In genomic region chr7:102376964-102377363, GRCh38 we compare ENCODE assay signal across 12 cellular contexts. TPM values are rescaled to one million over a fixed set of nuclear protein-coding genes. Genes with fewer than 3 reads are reported as not detected.
DNase-seq lines count a peak whose midpoint lies in the region; ATAC-seq, FAIRE-seq and TF ChIP-seq lines count a peak whose summit lies in the region.
"Not testable (repeated sequence)": the region's sequence is repeated elsewhere in the genome, so short reads cannot be mapped to it uniquely, and the experiment has no call there.
"Had no signal": no experiment of that assay in that cellular context is flagged by ENCODE, and none has a peak within 500 bp of the region (broad histone marks: within the 10 kb centered on the region; RNA-seq: fewer than 3 reads in every experiment).

No MANE protein-coding gene starts in this region.

- H3K9me2 ChIP-seq in PC-3 (replicated peaks; ENCODE audit: low read length) = not testable (repeated sequence)

- not testable (repeated sequence) for H3K9ac ChIP-seq in PC-3 (ENCODE audit: low read length); K562 (ENCODE audit: insufficient read depth in 1 of 2, low read depth in 2 of 2, low read length in 2 of 2)

- H3K4me2 ChIP-seq in PC-3 (ENCODE audit: low read length); K562 (ENCODE audit: insufficient read depth, low read length): not testable (repeated sequence)

- POLR2A ChIA-PET in CD4-positive, alpha-beta T cell (lab: Charles Lee); PC-3 (lab: Charles Lee; ENCODE audit: unreplicated experiment); activated CD4-positive, alpha-beta T cell treated with anti-CD3 and anti-CD28 coated beads for 36 hours (lab: Charles Lee); K562 (lab: Yijun Ruan, JAX): not testable (repeated sequence)

- not testable (repeated sequence) for H3K4me3 ChIP-seq in PC-3 (ENCODE audit: low read length); K562; upper lobe of right lung

- not testable (repeated sequence) for H3K79me2 ChIP-seq in PC-3 (ENCODE audit: low read length); K562 (ENCODE audit: control insufficient read depth, insufficient read depth, low read length)

- not testable (repeated sequence) for H3K9me3 ChIP-seq in CD4-positive, alpha-beta T cell (ENCODE audit: control insufficient read depth, low read length); PC-3 (ENCODE audit: low read length); K562 (replicated peaks; ENCODE audit: control insufficient read depth, insufficient read depth, low read depth, low read length); upper lobe of right lung

- not testable (repeated sequence) for H3K4me1 Mint-ChIP-seq in CD4-positive, alpha-beta T cell (ENCODE audit: low read depth); activated CD4-positive, alpha-beta T cell treated with anti-CD3 and anti-CD28 coated beads for 36 hours; activated CD8-positive, alpha-beta memory T cell treated with anti-CD3 and anti-CD28 coated beads, Interleukin-2, amount 10 ng/mL, durations not matched to agents 7 days and 5 days; neural crest cell
- peaks cover 15% of the 10 kb centered on the region for H3K4me1 Mint-ChIP-seq in activated T-helper 17 cell treated with anti-CD3 and anti-CD28 coated beads, Interleukin-2, amount 50 U/mL, for 72 hours

- H3K27me3 Mint-ChIP-seq in CD4-positive, alpha-beta T cell; activated CD4-positive, alpha-beta T cell treated with anti-CD3 and anti-CD28 coated beads for 36 hours; activated CD8-positive, alpha-beta memory T cell treated with anti-CD3 and anti-CD28 coated beads, Interleukin-2, amount 10 ng/mL, durations not matched to agents 7 days and 5 days; activated T-helper 17 cell treated with anti-CD3 and anti-CD28 coated beads, Interleukin-2, amount 50 U/mL, for 72 hours; neural crest cell (ENCODE audit: low read depth): not testable (repeated sequence)

- H3K9me3 Mint-ChIP-seq in CD4-positive, alpha-beta T cell; activated CD4-positive, alpha-beta T cell treated with anti-CD3 and anti-CD28 coated beads for 36 hours (ENCODE audit: low read depth); activated CD8-positive, alpha-beta memory T cell treated with anti-CD3 and anti-CD28 coated beads, Interleukin-2, amount 10 ng/mL, durations not matched to agents 7 days and 5 days (ENCODE audit: low read depth); activated T-helper 17 cell treated with anti-CD3 and anti-CD28 coated beads, Interleukin-2, amount 50 U/mL, for 72 hours; neural crest cell: not testable (repeated sequence)

- not testable (repeated sequence) for H3F3A ChIP-seq in PC-3 (ENCODE audit: low read length, unreplicated experiment)

- not testable (repeated sequence) for H2AFZ ChIP-seq in PC-3 (ENCODE audit: low read length); K562 (ENCODE audit: low read depth, low read length)

- in situ Hi-C loops in K562 (cut with MboI) = not testable (repeated sequence)

- H3K36me3 Mint-ChIP-seq in CD4-positive, alpha-beta T cell (ENCODE audit: low read depth) = peaks cover 60% of the 10 kb centered on the region
- peaks cover 41% of the 10 kb centered on the region for H3K36me3 Mint-ChIP-seq in activated CD4-positive, alpha-beta T cell treated with anti-CD3 and anti-CD28 coated beads for 36 hours (ENCODE audit: low read depth)
- H3K36me3 Mint-ChIP-seq in activated CD8-positive, alpha-beta memory T cell treated with anti-CD3 and anti-CD28 coated beads, Interleukin-2, amount 10 ng/mL, durations not matched to agents 7 days and 5 days = peaks cover 37% of the 10 kb centered on the region
- H3K36me3 Mint-ChIP-seq in activated T-helper 17 cell treated with anti-CD3 and anti-CD28 coated beads, Interleukin-2, amount 50 U/mL, for 72 hours (ENCODE audit: low read depth) = peaks cover 91% of the 10 kb centered on the region
- H3K36me3 Mint-ChIP-seq in neural crest cell (ENCODE audit: low read depth) = peaks cover 23% of the 10 kb centered on the region

- not testable (repeated sequence) for H3K27me3 ChIP-seq in CD4-positive, alpha-beta T cell (ENCODE audit: control insufficient read depth, insufficient read depth, low read length); PC-3 (ENCODE audit: low read length); K562 (ENCODE audit: control insufficient read depth in 2 of 2, insufficient read depth in 2 of 2, low read length in 2 of 2); upper lobe of right lung

- DNase-seq in CD4-positive, alpha-beta T cell; PC-3; activated CD4-positive, alpha-beta T cell treated with anti-CD3 and anti-CD28 coated beads for 36 hours; activated CD8-positive, alpha-beta memory T cell treated with anti-CD3 and anti-CD28 coated beads, Interleukin-2, amount 10 ng/mL, durations not matched to agents 7 days and 5 days; K562 (ENCODE audit: extremely low read depth in 1 of 4, low spot score in 3 of 4); neural crest cell (ENCODE audit: low read depth, low spot score); upper lobe of right lung: not testable (repeated sequence)

- H3K36me3 ChIP-seq in PC-3 (ENCODE audit: low read depth, low read length) (peaks cover 11% of the 10 kb centered on the region), K562 (ENCODE audit: control insufficient read depth, insufficient read depth, low read length) (peaks cover 61% of the 10 kb centered on the region), upper lobe of right lung (peaks cover 42% of the 10 kb centered on the region)

- H3K27ac ChIP-seq in CD4-positive, alpha-beta T cell (ENCODE audit: low read depth, low read length); PC-3 (ENCODE audit: low read length); K562 (ENCODE audit: extremely low read depth, low read depth, low read length); upper lobe of right lung: not testable (repeated sequence)

- BruUV-seq in PC-3 (replicated peaks; lab: Mats Ljungman, UMichigan) = TSS peak; percentile 4
- TSS peak; percentile 11 for BruUV-seq in K562 (replicated peaks; lab: Mats Ljungman, UMichigan)

- TF ChIP-seq RAD21 in K562 (CRISPR knock-in tag; conservative IDR thresholded peaks at IDR 0.05 in 1 of 2, IDR thresholded peaks at IDR 0.05 in 1 of 2) = not testable (repeated sequence)

- not testable (repeated sequence) for TF ChIP-seq EP300 in K562 (IDR thresholded peaks at IDR 0.05; ENCODE audit: low read length)

- not testable (repeated sequence) for H3K4me1 ChIP-seq in PC-3 (ENCODE audit: insufficient read depth, low read length); K562 (replicated peaks in 1 of 2; ENCODE audit: control insufficient read depth in 2 of 2, insufficient read depth in 2 of 2, low read length in 2 of 2); upper lobe of right lung

- peak overlapping the region; percentile 58 for H3K27ac Mint-ChIP-seq in CD4-positive, alpha-beta T cell
- peak overlapping the region; percentile 70 for H3K27ac Mint-ChIP-seq in activated CD4-positive, alpha-beta T cell treated with anti-CD3 and anti-CD28 coated beads for 36 hours
- H3K27ac Mint-ChIP-seq in activated CD8-positive, alpha-beta memory T cell treated with anti-CD3 and anti-CD28 coated beads, Interleukin-2, amount 10 ng/mL, durations not matched to agents 7 days and 5 days = peak overlapping the region; percentile 29
- peak overlapping the region; percentile 62 for H3K27ac Mint-ChIP-seq in activated T-helper 17 cell treated with anti-CD3 and anti-CD28 coated beads, Interleukin-2, amount 50 U/mL, for 72 hours
- H3K27ac Mint-ChIP-seq in neural crest cell (ENCODE audit: unreplicated experiment) = peak overlapping the region; percentile 54

- not testable (repeated sequence) for H4K20me1 ChIP-seq in PC-3 (ENCODE audit: low read length); K562 (replicated peaks; ENCODE audit: control insufficient read depth, insufficient read depth, low read length)

- FAIRE-seq in K562 (lab: Jason Lieb, UNC) = not testable (repeated sequence)

- H3K4me3 Mint-ChIP-seq in CD4-positive, alpha-beta T cell; activated CD4-positive, alpha-beta T cell treated with anti-CD3 and anti-CD28 coated beads for 36 hours; activated CD8-positive, alpha-beta memory T cell treated with anti-CD3 and anti-CD28 coated beads, Interleukin-2, amount 10 ng/mL, durations not matched to agents 7 days and 5 days; activated T-helper 17 cell treated with anti-CD3 and anti-CD28 coated beads, Interleukin-2, amount 50 U/mL, for 72 hours; neural crest cell: not testable (repeated sequence)

- intact Hi-C loops in CD4-positive, alpha-beta T cell (cut with DNase I, micrococcal nuclease); PC-3 (cut with micrococcal nuclease); activated CD4-positive, alpha-beta T cell treated with anti-CD3 and anti-CD28 coated beads for 36 hours (cut with DNase I, micrococcal nuclease); K562 (cut with micrococcal nuclease); upper lobe of right lung (cut with DNase I): not testable (repeated sequence)

- not testable (repeated sequence) for ATAC-seq in CD4-positive, alpha-beta T cell (ENCODE audit: poor library complexity); PC-3; activated CD4-positive, alpha-beta T cell treated with anti-CD3 and anti-CD28 coated beads for 36 hours; activated CD8-positive, alpha-beta memory T cell treated with anti-CD3 and anti-CD28 coated beads, Interleukin-2, amount 10 ng/mL, durations not matched to agents 7 days and 5 days; K562
- peak; percentile 66 for ATAC-seq in activated T-helper 17 cell treated with anti-CD3 and anti-CD28 coated beads, Interleukin-2, amount 50 U/mL, for 72 hours (replicated peaks)
- peak; percentile 58 for ATAC-seq in upper lobe of right lung

- not testable (repeated sequence) for TF ChIP-seq CTCF in CD4-positive, alpha-beta T cell (IDR thresholded peaks at IDR 0.05); PC-3 (conservative IDR thresholded peaks at IDR 0.05; ENCODE audit: low read depth, low read length); K562 (IDR thresholded peaks at IDR 0.05 in 2 of 3, conservative IDR thresholded peaks at IDR 0.05 in 1 of 3; ENCODE audit: insufficient read depth in 2 of 3, low read depth in 1 of 3, low read length in 3 of 3); neural crest cell (conservative IDR thresholded peaks at IDR 0.05); upper lobe of right lung (IDR thresholded peaks at IDR 0.05)

- CTCF ChIA-PET in CD4-positive, alpha-beta T cell (lab: Charles Lee); PC-3 (lab: Charles Lee); activated CD4-positive, alpha-beta T cell treated with anti-CD3 and anti-CD28 coated beads for 36 hours (lab: Charles Lee); activated CD8-positive, alpha-beta memory T cell treated with anti-CD3 and anti-CD28 coated beads, Interleukin-2, amount 10 ng/mL, durations not matched to agents 7 days and 5 days (lab: Charles Lee); K562 (lab: Yijun Ruan, JAX; ENCODE audit: low intra/inter-chr PET ratio): not testable (repeated sequence)

- H3K9me1 ChIP-seq in K562 (ENCODE audit: control insufficient read depth, insufficient read depth, low read length) = not testable (repeated sequence)

- 86% methylated on average over 5 of the region's 5 CpGs for WGBS in K562 (ENCODE audit: insufficient coverage, low coverage, missing lambda C conversion rate)

- not testable (repeated sequence) for TF ChIP-seq POLR2A in K562 (conservative IDR thresholded peaks at IDR 0.05)

RNA-seq across cellular contexts. Expression of gene PRKRIP1, which starts 19.2 kb away (rescaled TPM):
- 10 to 100 TPM; 47.4 to 48.0 TPM for total RNA-seq in CD4-positive, alpha-beta T cell
- total RNA-seq in PC-3 (2014; rRNA removed) (28.9 and 49.4 TPM in 2 replicates), K562 (2014; rRNA removed) (40.0 and 44.6 TPM in 2 replicates), K562 (2014; rRNA removed; fragmentation: Illumina TruSeq; extraction: Trizol) (14.8 and 15.9 TPM in 2 replicates), K562 (2015; rRNA removed; fragmentation: Illumina TruSeq; extraction: Trizol) (25.3 and 27.3 TPM in 2 replicates), K562 (2021) (25.2 and 33.9 TPM in 2 replicates), neural crest cell (38.3 and 41.9 TPM in 2 replicates), upper lobe of right lung (21.9 TPM)
- 10 to 100 TPM; 26.2 to 31.4 TPM for total RNA-seq in activated CD4-positive, alpha-beta T cell treated with anti-CD3 and anti-CD28 coated beads for 36 hours
- total RNA-seq in activated CD8-positive, alpha-beta memory T cell treated with anti-CD3 and anti-CD28 coated beads, Interleukin-2, amount 10 ng/mL, durations not matched to agents 7 days and 5 days = 10 to 100 TPM; 22.2 to 34.5 TPM
- total RNA-seq in activated T-helper 17 cell treated with anti-CD3 and anti-CD28 coated beads, Interleukin-2, amount 50 U/mL, for 72 hours = 10 to 100 TPM; 41.7 to 76.6 TPM
- 41.9 and 63.9 TPM in 2 replicates for total RNA-seq in K562 (2011; cell fraction: chromatin; rRNA removed; ENCODE audit: low replicate concordance)
- total RNA-seq in K562 (2011; cell fraction: nucleolus; rRNA removed) = 59.3 and 69.9 TPM in 2 replicates
- total RNA-seq in K562 (2011; cell fraction: nucleoplasm; rRNA removed) = 40.8 and 43.3 TPM in 2 replicates
- polyA plus RNA-seq in K562 (2011; rRNA removed) (17.2 and 18.1 TPM in 2 replicates), K562 (2014; fragmentation: Illumina TruSeq; extraction: Trizol) (19.3 and 19.8 TPM in 2 replicates), K562 (2014; fragmentation: Nextera tagmentation; extraction: Ambion mirVana) (10 to 100 TPM; 14.9 to 19.6 TPM), K562 (2014; rRNA removed) (48.6 and 52.1 TPM in 2 replicates)
- 15.5 and 21.3 TPM in 2 replicates for polyA plus RNA-seq in K562 (2011; cell fraction: cytosol; rRNA removed)
- 62.2 and 104 TPM in 2 replicates for polyA plus RNA-seq in K562 (2011; cell fraction: nucleus; rRNA removed)
- 24.5 and 27.3 TPM in 2 replicates for polyA plus RNA-seq in K562 (2012)
- 5.6 and 5.9 TPM in 2 replicates for polyA minus RNA-seq in K562 (2011; rRNA and poly(A)+ RNA removed)
- polyA minus RNA-seq in K562 (2011; cell fraction: cytosol; rRNA and poly(A)+ RNA removed) = 8.3 and 9.5 TPM in 2 replicates
- polyA minus RNA-seq in K562 (2011; cell fraction: nucleus; rRNA and poly(A)+ RNA removed) = 15.4 and 20.5 TPM in 2 replicates

RNA-seq across cellular contexts. Expression of gene SPDYE6, which starts 20.7 kb away (rescaled TPM):
- total RNA-seq in CD4-positive, alpha-beta T cell = not detected
- total RNA-seq in PC-3 (2014; rRNA removed) = not detected in 2 replicates
- not detected for total RNA-seq in activated CD4-positive, alpha-beta T cell treated with anti-CD3 and anti-CD28 coated beads for 36 hours
- not detected for total RNA-seq in activated CD8-positive, alpha-beta memory T cell treated with anti-CD3 and anti-CD28 coated beads, Interleukin-2, amount 10 ng/mL, durations not matched to agents 7 days and 5 days
- not detected for total RNA-seq in activated T-helper 17 cell treated with anti-CD3 and anti-CD28 coated beads, Interleukin-2, amount 50 U/mL, for 72 hours
- 0.23 and 0.65 TPM in 2 replicates for total RNA-seq in K562 (2011; cell fraction: chromatin; rRNA removed; ENCODE audit: low replicate concordance)
- not detected in 2 replicates for total RNA-seq in K562 (2011; cell fraction: nucleolus; rRNA removed)
- total RNA-seq in K562 (2011; cell fraction: nucleoplasm; rRNA removed) = 0.38 TPM in 1 of 2 replicates, not detected in the other
- not detected in 2 replicates for total RNA-seq in K562 (2014; rRNA removed)
- not detected in 2 replicates for total RNA-seq in K562 (2014; rRNA removed; fragmentation: Illumina TruSeq; extraction: Trizol)
- total RNA-seq in K562 (2015; rRNA removed; fragmentation: Illumina TruSeq; extraction: Trizol) = not detected in 2 replicates
- total RNA-seq in K562 (2021) = not detected in 2 replicates
- not detected in 2 replicates for polyA plus RNA-seq in K562 (2011; rRNA removed)
- polyA plus RNA-seq in K562 (2011; cell fraction: cytosol; rRNA removed) = not detected in 2 replicates
- not detected in 2 replicates for polyA plus RNA-seq in K562 (2011; cell fraction: nucleus; rRNA removed)
- 2.1 and 2.9 TPM in 2 replicates for polyA plus RNA-seq in K562 (2012)
- not detected in 2 replicates for polyA plus RNA-seq in K562 (2014; fragmentation: Illumina TruSeq; extraction: Trizol)
- polyA plus RNA-seq in K562 (2014; fragmentation: Nextera tagmentation; extraction: Ambion mirVana) = under 1 TPM; 0.24 to 0.35 TPM
- polyA plus RNA-seq in K562 (2014; rRNA removed) = not detected in 2 replicates
- polyA minus RNA-seq in K562 (2011; rRNA and poly(A)+ RNA removed) = not detected in 2 replicates
- not detected in 2 replicates for polyA minus RNA-seq in K562 (2011; cell fraction: cytosol; rRNA and poly(A)+ RNA removed)
- not detected in 2 replicates for polyA minus RNA-seq in K562 (2011; cell fraction: nucleus; rRNA and poly(A)+ RNA removed)
- not detected in 2 replicates for total RNA-seq in neural crest cell
- not detected for total RNA-seq in upper lobe of right lung
- total RNA-seq: Daoy, GM23338, HFFc6, HT1080 had no signal
- polyA plus RNA-seq: GM23338 had no signal

RNA-seq across cellular contexts. Expression of gene ORAI2, which starts 56.4 kb away (rescaled TPM):
- total RNA-seq in CD4-positive, alpha-beta T cell = 10 to 100 TPM; 12.3 to 16.5 TPM
- total RNA-seq in PC-3 (2014; rRNA removed) = 20.8 and 21.5 TPM in 2 replicates
- total RNA-seq in activated CD4-positive, alpha-beta T cell treated with anti-CD3 and anti-CD28 coated beads for 36 hours = 10 to 100 TPM; 20.8 to 25.1 TPM
- 10 to 100 TPM; 58.1 to 73.7 TPM for total RNA-seq in activated CD8-positive, alpha-beta memory T cell treated with anti-CD3 and anti-CD28 coated beads, Interleukin-2, amount 10 ng/mL, durations not matched to agents 7 days and 5 days
- 10 to 100 TPM; 30.4 to 54.9 TPM for total RNA-seq in activated T-helper 17 cell treated with anti-CD3 and anti-CD28 coated beads, Interleukin-2, amount 50 U/mL, for 72 hours
- 18.4 and 52.2 TPM in 2 replicates for total RNA-seq in K562 (2011; cell fraction: chromatin; rRNA removed; ENCODE audit: low replicate concordance)
- 30.3 and 37.7 TPM in 2 replicates for total RNA-seq in K562 (2011; cell fraction: nucleolus; rRNA removed)
- 25.7 and 31.2 TPM in 2 replicates for total RNA-seq in K562 (2011; cell fraction: nucleoplasm; rRNA removed)
- total RNA-seq in K562 (2014; rRNA removed) = 18.3 and 23.1 TPM in 2 replicates
- total RNA-seq in K562 (2014; rRNA removed; fragmentation: Illumina TruSeq; extraction: Trizol) = 4.0 and 4.1 TPM in 2 replicates
- 9.0 and 9.2 TPM in 2 replicates for total RNA-seq in K562 (2015; rRNA removed; fragmentation: Illumina TruSeq; extraction: Trizol)
- total RNA-seq in K562 (2021) = 23.5 and 27.7 TPM in 2 replicates
- 14.3 and 16.0 TPM in 2 replicates for polyA plus RNA-seq in K562 (2011; rRNA removed)
- 32.8 and 91.3 TPM in 2 replicates for polyA plus RNA-seq in K562 (2011; cell fraction: cytosol; rRNA removed)
- polyA plus RNA-seq in K562 (2011; cell fraction: nucleus; rRNA removed) = 5.5 and 11.5 TPM in 2 replicates
- polyA plus RNA-seq in K562 (2012) = 34.3 and 36.5 TPM in 2 replicates
- 7.7 and 18.6 TPM in 2 replicates for polyA plus RNA-seq in K562 (2014; fragmentation: Illumina TruSeq; extraction: Trizol)
- polyA plus RNA-seq in K562 (2014; fragmentation: Nextera tagmentation; extraction: Ambion mirVana) = 1 to 10 TPM; 1.1 to 2.0 TPM
- polyA plus RNA-seq in K562 (2014; rRNA removed) = 16.7 and 18.9 TPM in 2 replicates
- polyA minus RNA-seq in K562 (2011; rRNA and poly(A)+ RNA removed) = 11.4 and 21.4 TPM in 2 replicates
- 35.3 and 38.1 TPM in 2 replicates for polyA minus RNA-seq in K562 (2011; cell fraction: cytosol; rRNA and poly(A)+ RNA removed)
- polyA minus RNA-seq in K562 (2011; cell fraction: nucleus; rRNA and poly(A)+ RNA removed) = 4.0 and 4.6 TPM in 2 replicates
- 48.5 and 51.3 TPM in 2 replicates for total RNA-seq in neural crest cell
- 20.0 TPM for total RNA-seq in upper lobe of right lung
